Comparison of ENCODE assay signal across 14 cellular contexts in the genomic region with DNA sequence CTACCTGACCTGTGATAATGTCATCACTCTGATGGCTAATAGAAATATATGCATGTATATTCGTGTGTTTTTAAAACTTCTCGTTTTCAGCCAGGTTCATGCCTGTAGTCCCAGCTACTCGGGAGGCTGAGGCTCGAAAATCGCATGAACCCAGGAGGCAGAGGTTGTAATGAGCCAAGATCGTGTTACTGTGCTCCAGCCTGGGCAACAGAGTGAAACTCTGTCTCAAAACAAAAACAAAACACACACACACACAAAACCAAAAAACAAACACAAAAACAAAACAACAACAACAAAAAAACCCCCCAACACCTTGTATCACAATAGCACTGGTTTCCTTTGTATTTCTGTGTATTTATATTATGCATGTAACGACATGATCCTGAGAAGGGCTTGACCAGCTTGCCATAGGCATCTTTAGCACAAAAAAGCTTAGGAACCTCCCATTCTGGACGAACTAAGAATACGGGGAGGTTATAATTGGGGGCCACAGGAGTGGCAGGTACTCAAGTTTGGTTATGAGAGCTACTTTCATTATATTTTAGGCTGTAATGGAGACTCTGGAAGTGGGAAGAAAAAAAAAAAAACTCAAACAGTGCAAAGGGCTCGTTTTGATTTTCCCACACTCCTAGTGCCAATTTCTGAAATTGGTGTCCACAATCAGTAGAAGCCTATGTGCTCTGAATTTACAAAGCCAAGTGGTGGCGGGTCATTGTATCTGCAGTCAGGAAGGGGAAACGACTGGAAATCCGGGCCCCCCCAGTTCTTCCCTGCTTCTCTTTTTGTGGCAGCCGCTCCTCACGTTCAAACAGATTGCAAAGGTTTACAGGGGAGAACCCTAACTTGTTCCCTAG. TPM values are rescaled to one million over a fixed set of nuclear protein-coding genes. Genes with fewer than 3 reads are reported as not detected.
DNase-seq lines count a peak whose midpoint lies in the region; ATAC-seq and TF ChIP-seq lines count a peak whose summit lies in the region.
"Had no signal": no experiment of that assay in that cellular context is flagged by ENCODE, and none has a peak within 500 bp of the region (broad histone marks: within the 10 kb centered on the region; RNA-seq: fewer than 3 reads in every experiment).

No MANE protein-coding gene starts in this region.

- H3K4ac ChIP-seq in trophoblast cell (ENCODE audit: low read depth, low read length) = no peak overlapping the region

- H3K4me2 ChIP-seq in trophoblast cell (ENCODE audit: low read length) = no peak overlapping the region

- no peak for DNase-seq in CD8-positive, alpha-beta T cell
- DNase-seq in Panc1 (ENCODE audit: low read depth, low spot score) = no peak
- DNase-seq in dorsolateral prefrontal cortex = peak in 4 of 10 donors; percentile 48 to 59 (median 54)
- DNase-seq in natural killer cell = no peak
- DNase-seq in NCI-H2081 treated with DMSO at 0.1 percent for 48 hours (lab: John Stamatoyannopoulos, UW) = no peak
- no peak for DNase-seq in occipital lobe (lab: John Stamatoyannopoulos, UW)
- no peak for DNase-seq in trophoblast cell
- DNase-seq in spleen = no peak
- DNase-seq: COR-L47, erythroblast, kidney glomerular epithelial cell, NCI-H2081, Peyer's patch had no signal

- no peak overlapping the region for H2AFZ ChIP-seq in trophoblast cell (ENCODE audit: insufficient read depth, low read length, poor library complexity)

- H3K27ac ChIP-seq in CD8-positive, alpha-beta T cell (ENCODE audit: low read depth, low read length) = no peak overlapping the region
- peak overlapping the region; percentile 67 for H3K27ac ChIP-seq in Panc1 (ENCODE audit: low read length)
- peak overlapping the region; percentile 27 to 99 (median 92) for H3K27ac ChIP-seq in dorsolateral prefrontal cortex
- H3K27ac ChIP-seq in trophoblast cell (ENCODE audit: low read depth, low read length) = no peak overlapping the region
- H3K27ac ChIP-seq in spleen = no peak overlapping the region
- H3K27ac ChIP-seq: Peyer's patch had no signal

- H2BK120ac ChIP-seq in trophoblast cell (ENCODE audit: insufficient read depth, low read length, poor library complexity) = no peak overlapping the region

- no peaks in the 10 kb centered on the region for H3K36me3 ChIP-seq in CD8-positive, alpha-beta T cell (ENCODE audit: insufficient read depth, low read length)
- H3K36me3 ChIP-seq in Panc1 (ENCODE audit: control insufficient read depth, insufficient read depth, low read length) (no peaks in the 10 kb centered on the region), trophoblast cell (ENCODE audit: control insufficient read depth in 1 of 2, insufficient read depth in 2 of 2, low read length in 2 of 2) (no peaks in the 10 kb centered on the region), spleen (no peaks in the 10 kb centered on the region)
- H3K36me3 ChIP-seq: Peyer's patch had no signal

- no peak for TF ChIP-seq POLR2A in spleen (IDR thresholded peaks at IDR 0.05)

- no peak overlapping the region for H3K14ac ChIP-seq in trophoblast cell (ENCODE audit: low read length)

- H3K36me3 Mint-ChIP-seq in CD8-positive, alpha-beta T cell = no peaks in the 10 kb centered on the region
- H3K36me3 Mint-ChIP-seq in natural killer cell = no peaks in the 10 kb centered on the region

- peak overlapping the region; percentile 79 for H3K4me3 Mint-ChIP-seq in CD8-positive, alpha-beta T cell
- peak overlapping the region; percentile 83 for H3K4me3 Mint-ChIP-seq in natural killer cell

- intact Hi-C loops in CD8-positive, alpha-beta T cell (cut with DNase I, micrococcal nuclease) = no loop called here
- intact Hi-C loops in Panc1 (cut with micrococcal nuclease; ENCODE audit: unreplicated experiment) = no loop called here
- intact Hi-C loops in dorsolateral prefrontal cortex (cut with DNase I) = no loop called here
- intact Hi-C loops in natural killer cell (cut with micrococcal nuclease) = no loop called here
- intact Hi-C loops in spleen (cut with DNase I; ENCODE audit: low total_unique reads) = no loop called here

- BruUV-seq in Panc1 (replicated peaks; lab: Mats Ljungman, UMichigan) = TSS peak; percentile 90

- no peak overlapping the region for H3K9ac ChIP-seq in trophoblast cell (ENCODE audit: low read length)

- in situ Hi-C loops in Panc1 (cut with HindIII; ENCODE audit: low pct_unique_long_range_greater_than_20kb, low sequenced_read_pairs) = no loop called here

- no peaks in the 10 kb centered on the region for H3K9me3 Mint-ChIP-seq in CD8-positive, alpha-beta T cell
- no peaks in the 10 kb centered on the region for H3K9me3 Mint-ChIP-seq in natural killer cell

- no peak overlapping the region for H2BK5ac ChIP-seq in trophoblast cell (ENCODE audit: low read depth, low read length, poor library complexity)

- no peak for TF ChIP-seq CTCF in CD8-positive, alpha-beta T cell (IDR thresholded peaks at IDR 0.05)
- no peak for TF ChIP-seq CTCF in Panc1 (IDR thresholded peaks at IDR 0.05)
- peak in 4 of 56 donors; percentile 6 to 22 (median 14) for TF ChIP-seq CTCF in dorsolateral prefrontal cortex (IDR thresholded peaks at IDR 0.05 in 54 of 56, conservative IDR thresholded peaks at IDR 0.05 in 2 of 56; ENCODE audit: low read depth in 1 of 56, partially characterized antibody in 56 of 56)
- no peak for TF ChIP-seq CTCF in natural killer cell (IDR thresholded peaks at IDR 0.05)
- no peak for TF ChIP-seq CTCF in spleen (IDR thresholded peaks at IDR 0.05 in 8 of 11, conservative IDR thresholded peaks at IDR 0.05 in 3 of 11)

- no peak overlapping the region for H4K91ac ChIP-seq in trophoblast cell (ENCODE audit: low read depth, low read length)

- H3K23ac ChIP-seq in trophoblast cell (ENCODE audit: low read length) = no peak overlapping the region

- H3K18ac ChIP-seq in trophoblast cell (ENCODE audit: low read length) = no peak overlapping the region

- POLR2A ChIA-PET in CD8-positive, alpha-beta T cell (lab: Charles Lee) = interaction anchor here (2.0 kb wide), 1 partner anchor 10 kb away, joined by 12 read pairs; no protein-coding TSS in a partner anchor
- POLR2A ChIA-PET in Panc1 (lab: Charles Lee) = interaction anchor here (0.6 to 1.7 kb wide), 4 partner anchors 9 to 751 kb away, joined by 3 to 5 read pairs (median 4); a partner anchor contains a TSS

- CTCF ChIA-PET in CD8-positive, alpha-beta T cell (lab: Charles Lee) = interaction anchor here (0.8 to 1.6 kb wide), 2 partner anchors 9 to 31 kb away, joined by 3 to 4 read pairs; no protein-coding TSS in a partner anchor
- CTCF ChIA-PET in Panc1 (lab: Charles Lee) = interaction anchor here (0.6 to 0.7 kb wide), 2 partner anchors 97 to 125 kb away, joined by 5 to 6 read pairs; no protein-coding TSS in a partner anchor

- H3K79me1 ChIP-seq in trophoblast cell (ENCODE audit: low read length) = no peaks in the 10 kb centered on the region

- H3K79me2 ChIP-seq in trophoblast cell (ENCODE audit: control insufficient read depth, insufficient read depth, low read length, poor library complexity) = no peaks in the 10 kb centered on the region

- H3K4me3 ChIP-seq in CD8-positive, alpha-beta T cell (ENCODE audit: low read depth, low read length) = peak overlapping the region; percentile 42
- peak overlapping the region; percentile 35 to 72 for H3K4me3 ChIP-seq in Panc1 (ENCODE audit: low read depth in 2 of 2, low read length in 2 of 2)
- H3K4me3 ChIP-seq in dorsolateral prefrontal cortex = peak overlapping the region; percentile 21 to 83 (median 59)
- H3K4me3 ChIP-seq in trophoblast cell (ENCODE audit: low read depth, low read length) = no peak overlapping the region
- H3K4me3 ChIP-seq in spleen = peak overlapping the region in 1 of 8 donors; percentile 58
- H3K4me3 ChIP-seq: GM12878 had no signal

- no peak overlapping the region for H4K8ac ChIP-seq in trophoblast cell (ENCODE audit: low read depth, low read length)

- peaks cover 36% of the 10 kb centered on the region for H3K27me3 Mint-ChIP-seq in CD8-positive, alpha-beta T cell (ENCODE audit: low read depth)
- peaks cover 39 to 45% of the 10 kb centered on the region in 2 donors for H3K27me3 Mint-ChIP-seq in natural killer cell (ENCODE audit: low read depth in 2 of 2)

- no peak overlapping the region for H2BK12ac ChIP-seq in trophoblast cell (ENCODE audit: low read length)

- H3K9me3 ChIP-seq in CD8-positive, alpha-beta T cell (ENCODE audit: low read length) = no peaks in the 10 kb centered on the region
- no peaks in the 10 kb centered on the region for H3K9me3 ChIP-seq in Panc1 (ENCODE audit: control insufficient read depth, insufficient read depth, low read depth, low read length)
- peaks cover 5% of the 10 kb centered on the region for H3K9me3 ChIP-seq in trophoblast cell (ENCODE audit: insufficient read depth, low read depth, low read length)
- H3K9me3 ChIP-seq in spleen = no peaks in the 10 kb centered on the region
- H3K9me3 ChIP-seq: Peyer's patch had no signal

- ATAC-seq in CD8-positive, alpha-beta T cell = no peak
- ATAC-seq in Panc1 (no peak), natural killer cell (no peak)
- ATAC-seq: GM12878 had no signal

- no peak overlapping the region for H4K12ac ChIP-seq in trophoblast cell (ENCODE audit: low read depth, low read length)

- no peak overlapping the region for H2AK5ac ChIP-seq in trophoblast cell (ENCODE audit: low read length)

- no CpG with 5 or more reads among the region's 15 CpGs for WGBS in trophoblast cell (ENCODE audit: extremely low coverage, insufficient coverage, insufficient read length)
- 12 to 26% (median 14%) methylated on average over 15 of the region's 15 CpGs for WGBS in spleen, 5 donors

- peaks cover 10% of the 10 kb centered on the region for H3K4me1 ChIP-seq in CD8-positive, alpha-beta T cell (ENCODE audit: insufficient read depth, low read length)
- peaks cover 59% of the 10 kb centered on the region for H3K4me1 ChIP-seq in Panc1 (ENCODE audit: control insufficient read depth, insufficient read depth, low read length)
- no peaks in the 10 kb centered on the region for H3K4me1 ChIP-seq in trophoblast cell (ENCODE audit: control insufficient read depth in 1 of 2, insufficient read depth in 2 of 2, low read length in 2 of 2)
- H3K4me1 ChIP-seq in spleen = peaks cover 0 to 21% (median 12%) of the 10 kb centered on the region in 6 donors

- peaks cover 15% of the 10 kb centered on the region for H3K4me1 Mint-ChIP-seq in CD8-positive, alpha-beta T cell (ENCODE audit: low read depth)
- peaks cover 11 to 28% of the 10 kb centered on the region in 2 donors for H3K4me1 Mint-ChIP-seq in natural killer cell

- H3K27me3 ChIP-seq in CD8-positive, alpha-beta T cell (ENCODE audit: insufficient read depth, low read length) = peaks cover 6% of the 10 kb centered on the region
- H3K27me3 ChIP-seq in Panc1 (ENCODE audit: control insufficient read depth, insufficient read depth, low read length) (no peaks in the 10 kb centered on the region), dorsolateral prefrontal cortex (peaks cover 0 to 54% (median 22%) of the 10 kb centered on the region in 45 donors), trophoblast cell (ENCODE audit: insufficient read depth, low read length) (peaks cover 27% of the 10 kb centered on the region), spleen (replicated peaks in 1 of 7) (peaks cover 7 to 95% (median 46%) of the 10 kb centered on the region in 7 donors)

- H3K27ac Mint-ChIP-seq in CD8-positive, alpha-beta T cell = no peak overlapping the region
- peak overlapping the region; percentile 14 to 66 for H3K27ac Mint-ChIP-seq in natural killer cell

RNA-seq across cellular contexts. Expression of a gene that starts 1.2 kb away (rescaled TPM):
- not detected for total RNA-seq in CD8-positive, alpha-beta T cell
- total RNA-seq in Panc1 (2021; ENCODE audit: unreplicated experiment) (10.3 TPM), dorsolateral prefrontal cortex (10 to 100 TPM in 2 of 120 experiments, 1 to 10 TPM in 106, under 1 TPM in 12; 0.15 to 17.0 (median 2.5) TPM), natural killer cell (not detected), occipital lobe (not detected), spleen (not detected)
- 8.1 TPM for polyA plus RNA-seq in Panc1 (2012; ENCODE audit: insufficient read length)
- not detected in 2 replicates for polyA plus RNA-seq in trophoblast cell (2013)
- polyA plus RNA-seq in spleen = not detected
- total RNA-seq: GM12878, Peyer's patch had no signal
- polyA plus RNA-seq: GM12878 had no signal

RNA-seq across cellular contexts. Expression of a gene that starts 42.6 kb away (rescaled TPM):
- total RNA-seq in CD8-positive, alpha-beta T cell = 1 to 10 TPM; 6.4 to 7.8 TPM
- total RNA-seq in Panc1 (2021; ENCODE audit: unreplicated experiment) (311 TPM), dorsolateral prefrontal cortex (10 to 100 TPM; 16.4 to 55.2 (median 25.7) TPM), natural killer cell (10 to 100 TPM in 2 of 3 donors, 1 to 10 TPM in 1; 6.7 to 13.4 (median 11.8) TPM), occipital lobe (1.9 TPM), spleen (10 to 100 TPM in 6 of 7 donors, 1 to 10 TPM in 1; 9.5 to 27.8 (median 19.8) TPM)
- polyA plus RNA-seq in Panc1 (2012; ENCODE audit: insufficient read length) = 362 TPM
- polyA plus RNA-seq in trophoblast cell (2013) = 117 and 130 TPM in 2 replicates
- 10 to 100 TPM in 1 of 3 donors, 1 to 10 TPM in 2; 5.2 to 13.4 (median 7.7) TPM for polyA plus RNA-seq in spleen

RNA-seq across cellular contexts. Expression of a gene that starts 50.6 kb away (rescaled TPM):
- not detected for total RNA-seq in CD8-positive, alpha-beta T cell
- total RNA-seq in Panc1 (2021; ENCODE audit: unreplicated experiment) (443 TPM), dorsolateral prefrontal cortex (10 to 100 TPM; 21.0 to 56.7 (median 37.9) TPM), natural killer cell (under 1 TPM in 2 of 3 donors, not detected in 1; 0.23 to 0.38 TPM), occipital lobe (5.6 TPM), spleen (1 to 10 TPM in 5 of 7 donors, under 1 TPM in 2; 0.26 to 4.2 (median 1.9) TPM)
- polyA plus RNA-seq in Panc1 (2012; ENCODE audit: insufficient read length) = 429 TPM
- polyA plus RNA-seq in trophoblast cell (2013) = 1.9 and 2.6 TPM in 2 replicates
- under 1 TPM; 0.10 to 0.99 (median 0.61) TPM for polyA plus RNA-seq in spleen

Comparison
In these comparisons a context has a peak if more than half of its experiments do, and no peak if none do; other contexts are left out.
1. H3K27ac ChIP-seq: peak in Panc1 (single experiment) and dorsolateral prefrontal cortex (59 of 59); none in CD8-positive, alpha-beta T cell (single experiment), trophoblast cell (single experiment) and spleen (0 of 8).